Comparison of ENCODE assay signal across 20 cellular contexts in the genomic region with DNA sequence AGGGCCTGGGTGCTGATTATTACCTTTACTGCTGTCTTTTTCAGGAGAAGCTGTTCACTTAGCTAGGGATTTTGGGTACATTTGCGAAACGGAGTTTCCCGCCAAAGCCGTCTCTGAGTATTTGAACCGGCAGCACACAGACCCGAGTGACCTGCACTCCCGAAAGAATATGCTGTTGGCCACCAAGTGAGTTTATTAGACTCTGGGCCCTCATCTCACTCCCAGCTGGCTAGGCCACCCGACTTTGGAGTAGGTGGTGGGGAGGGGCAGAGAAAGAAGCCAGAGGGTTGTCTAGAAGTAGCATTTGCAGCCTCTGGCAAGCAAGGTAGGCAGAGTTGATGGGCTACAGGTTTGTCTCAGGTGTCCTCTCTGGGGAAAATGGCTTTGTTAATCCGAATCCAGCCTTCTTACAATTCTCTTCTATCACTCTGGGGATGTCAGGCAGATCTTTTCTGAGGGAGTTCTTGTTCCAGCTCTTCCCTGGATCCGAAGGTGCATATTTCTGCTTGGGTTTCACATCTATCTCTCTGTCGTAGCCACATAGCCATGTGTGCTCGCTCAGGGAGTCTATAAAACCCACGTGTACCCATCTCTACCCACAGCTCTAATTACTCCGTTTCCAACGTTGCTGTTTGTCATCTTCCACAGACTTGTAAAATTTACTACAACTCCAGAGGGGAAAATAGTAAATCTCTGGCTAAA. TPM values are rescaled to one million over a fixed set of nuclear protein-coding genes. Genes with fewer than 3 reads are reported as not detected.
A peak's percentile ranks its signal among the peaks of the same experiment; 100 is the strongest.
DNase-seq lines count a peak whose midpoint lies in the region; ATAC-seq, FAIRE-seq and TF ChIP-seq lines count a peak whose summit lies in the region.
"Had no signal": no experiment of that assay in that cellular context is flagged by ENCODE, and none has a peak within 500 bp of the region (broad histone marks: within the 10 kb centered on the region; RNA-seq: fewer than 3 reads in every experiment).

No MANE protein-coding gene starts in this region.

- no TSS peak for BruUV-seq in HepG2 (replicated peaks; lab: Mats Ljungman, UMichigan)
- no TSS peak for BruUV-seq in K562 (replicated peaks; lab: Mats Ljungman, UMichigan)

- H3K79me2 ChIP-seq in HepG2 (ENCODE audit: insufficient read depth, low read length) (no peaks in the 10 kb centered on the region), K562 (ENCODE audit: control insufficient read depth, insufficient read depth, low read length) (no peaks in the 10 kb centered on the region)

- H3K27me3 Mint-ChIP-seq in mesothelial cell of epicardium (ENCODE audit: low read depth) (peaks cover 100% of the 10 kb centered on the region), type B pancreatic cell (peaks cover 100% of the 10 kb centered on the region)

- H2AFZ ChIP-seq in HepG2 (ENCODE audit: low read length) (no peak overlapping the region), K562 (ENCODE audit: low read depth, low read length) (peak overlapping the region; percentile 43)
- H2AFZ ChIP-seq: GM23248 had no signal

- H3K27ac ChIP-seq in HepG2 (ENCODE audit: extremely low read length, insufficient read depth, low read length) (no peak overlapping the region), right lobe of liver (no peak overlapping the region), K562 (ENCODE audit: extremely low read depth, low read depth, low read length) (no peak overlapping the region)
- H3K27ac ChIP-seq: BLaER1 treated with 17β-estradiol and CSF1 and Interleukin-3, amounts not matched to agents 10 nM and 100 nM; GM23248 had no signal

- peak overlapping the region; percentile 20 for H3K4me3 Mint-ChIP-seq in mesothelial cell of epicardium
- peak overlapping the region; percentile 79 for H3K4me3 Mint-ChIP-seq in type B pancreatic cell
- H3K4me3 Mint-ChIP-seq: CD4-positive, CD25-positive, alpha-beta regulatory T cell had no signal

- TF ChIP-seq POLR2A in HepG2 (IDR thresholded peaks at IDR 0.05; ENCODE audit: insufficient read depth in 1 of 2, low read depth in 2 of 2, low read length in 2 of 2) (no peak), right lobe of liver (IDR thresholded peaks at IDR 0.05) (no peak), K562 (conservative IDR thresholded peaks at IDR 0.05) (no peak)

- H3K4me3 ChIP-seq in HepG2 (replicated peaks in 1 of 3; ENCODE audit: insufficient read depth in 1 of 3, low read depth in 2 of 3, low read length in 3 of 3), result no peak overlapping the region
- no peak overlapping the region for H3K4me3 ChIP-seq in right lobe of liver
- H3K4me3 ChIP-seq in K562, result no peak overlapping the region
- H3K4me3 ChIP-seq: BLaER1 treated with 17β-estradiol and CSF1 and Interleukin-3, amounts not matched to agents 10 nM and 100 nM; GM12878; GM23248; HAP-1 had no signal

- no peak overlapping the region for H3K27ac Mint-ChIP-seq in mesothelial cell of epicardium
- peak overlapping the region; percentile 90 for H3K27ac Mint-ChIP-seq in type B pancreatic cell
- H3K27ac Mint-ChIP-seq: CD4-positive, CD25-positive, alpha-beta regulatory T cell had no signal

- no peaks in the 10 kb centered on the region; the same call in 1 of the 2 replicates for H4K20me1 ChIP-seq in HepG2 (ENCODE audit: insufficient read depth, low read length)
- no peaks in the 10 kb centered on the region for H4K20me1 ChIP-seq in K562 (replicated peaks; ENCODE audit: control insufficient read depth, insufficient read depth, low read length)
- H4K20me1 ChIP-seq: BLaER1 treated with 17β-estradiol and CSF1 and Interleukin-3, amounts not matched to agents 10 nM and 100 nM had no signal

- H3K4me1 ChIP-seq in HepG2 (ENCODE audit: insufficient read depth, low read length) (peaks cover 7% of the 10 kb centered on the region; the same call in 1 of the 2 replicates), right lobe of liver (peaks cover 0 to 6% (median 0%) of the 10 kb centered on the region in 4 donors), K562 (replicated peaks in 1 of 2; ENCODE audit: control insufficient read depth in 2 of 2, insufficient read depth in 2 of 2, low read length in 2 of 2) (peaks cover 0 to 13% of the 10 kb centered on the region in 2 experiments; a peak in 2 of 5 replicates)
- H3K4me1 ChIP-seq: HAP-1 had no signal

- H3K4me1 Mint-ChIP-seq in mesothelial cell of epicardium (peaks cover 36% of the 10 kb centered on the region), type B pancreatic cell (ENCODE audit: unreplicated experiment) (peaks cover 17% of the 10 kb centered on the region)

- H3K36me3 ChIP-seq in HepG2 (replicated peaks in 1 of 2; ENCODE audit: control insufficient read depth in 1 of 2, insufficient read depth in 2 of 2, low read length in 2 of 2) (no peaks in the 10 kb centered on the region), right lobe of liver (no peaks in the 10 kb centered on the region), K562 (ENCODE audit: control insufficient read depth, insufficient read depth, low read length) (no peaks in the 10 kb centered on the region)
- H3K36me3 ChIP-seq: BLaER1 treated with 17β-estradiol and CSF1 and Interleukin-3, amounts not matched to agents 10 nM and 100 nM; HAP-1 had no signal

- no peaks in the 10 kb centered on the region for H3K9me3 Mint-ChIP-seq in mesothelial cell of epicardium
- H3K9me3 Mint-ChIP-seq in type B pancreatic cell, result no peaks in the 10 kb centered on the region

- TF ChIP-seq RAD21 in HepG2 (CRISPR knock-in tag; IDR thresholded peaks at IDR 0.05) (no peak), K562 (CRISPR knock-in tag; conservative IDR thresholded peaks at IDR 0.05 in 1 of 2, IDR thresholded peaks at IDR 0.05 in 1 of 2) (no peak)

- TF ChIP-seq CTCF in HepG2 (CRISPR knock-in tag; IDR thresholded peaks at IDR 0.05) (no peak), right lobe of liver (IDR thresholded peaks at IDR 0.05) (no peak), K562 (IDR thresholded peaks at IDR 0.05 in 2 of 3, conservative IDR thresholded peaks at IDR 0.05 in 1 of 3; ENCODE audit: insufficient read depth in 2 of 3, low read depth in 1 of 3, low read length in 3 of 3) (no peak), mesothelial cell of epicardium (IDR thresholded peaks at IDR 0.05; ENCODE audit: unreplicated experiment) (no peak), type B pancreatic cell (conservative IDR thresholded peaks at IDR 0.05) (no peak)

- TF ChIP-seq EP300 in HepG2 (IDR thresholded peaks at IDR 0.05; ENCODE audit: low read depth in 2 of 2, low read length in 2 of 2) (no peak), HepG2 (CRISPR knock-in tag; IDR thresholded peaks at IDR 0.05; ENCODE audit: borderline replicate concordance) (no peak), K562 (IDR thresholded peaks at IDR 0.05; ENCODE audit: low read length) (no peak)

- H3K9ac ChIP-seq in HepG2 (ENCODE audit: insufficient read depth, low read depth, low read length) (no peak overlapping the region), K562 (ENCODE audit: insufficient read depth in 1 of 2, low read depth in 2 of 2, low read length in 2 of 2) (no peak overlapping the region)
- H3K9ac ChIP-seq: BLaER1 treated with 17β-estradiol and CSF1 and Interleukin-3, amounts not matched to agents 10 nM and 100 nM; GM23248 had no signal

- no peaks in the 10 kb centered on the region for H3K9me3 ChIP-seq in HepG2 (ENCODE audit: low read length)
- H3K9me3 ChIP-seq in right lobe of liver, result no peaks in the 10 kb centered on the region
- H3K9me3 ChIP-seq in K562 (replicated peaks; ENCODE audit: control insufficient read depth, insufficient read depth, low read depth, low read length), result no peaks in the 10 kb centered on the region
- H3K9me3 ChIP-seq: HAP-1 had no signal

- 10% methylated on average over 15 of the region's 15 CpGs for WGBS in HepG2 (ENCODE audit: low lambda C conversion rate)
- 16% methylated on average over 13 of the region's 15 CpGs for WGBS in right lobe of liver (ENCODE audit: insufficient coverage, low coverage, low lambda C conversion rate, missing lambda C conversion rate)
- 42% methylated on average over 15 of the region's 15 CpGs for WGBS in K562 (ENCODE audit: insufficient coverage, low coverage, missing lambda C conversion rate)

- peaks cover 4% of the 10 kb centered on the region for H3K36me3 Mint-ChIP-seq in mesothelial cell of epicardium
- H3K36me3 Mint-ChIP-seq in type B pancreatic cell, result peaks cover 17% of the 10 kb centered on the region

- POLR2A ChIA-PET in HepG2 (lab: Yijun Ruan, JAX), result no interaction called here
- POLR2A ChIA-PET in K562 (lab: Yijun Ruan, JAX), result interaction anchor here (0.7 to 1.2 kb wide), 3 partner anchors 10 to 15 kb away, joined by 3 to 4 read pairs (median 3); no protein-coding TSS in a partner anchor

- DNase-seq in HepG2 (ENCODE audit: low spot score) (no peak), right lobe of liver (no peak), K562 (ENCODE audit: extremely low read depth in 1 of 4, low spot score in 3 of 4) (no peak), mesothelial cell of epicardium (ENCODE audit: low spot score in 2 of 2, unreplicated experiment in 2 of 2) (no peak), type B pancreatic cell (ENCODE audit: extremely low spot score, unreplicated experiment) (no peak), hypothalamus (lab: John Stamatoyannopoulos, UW) (no peak), superior temporal gyrus (ENCODE audit: extremely low spot score) (no peak), LoVo (ENCODE audit: low spot score) (no peak)
- DNase-seq: ACHN; Calu3; CD4-positive, CD25-positive, alpha-beta regulatory T cell; DMS79; GM23248 had no signal

- FAIRE-seq in HepG2 (lab: Jason Lieb, UNC) (no peak), K562 (lab: Jason Lieb, UNC) (no peak)
- FAIRE-seq: GM12878, GM18507 had no signal

- CTCF ChIA-PET in HepG2 (lab: Yijun Ruan, JAX; ENCODE audit: low intra/inter-chr PET ratio, low total read pairs) (no interaction called here), K562 (lab: Yijun Ruan, JAX; ENCODE audit: low intra/inter-chr PET ratio) (no interaction called here)

- intact Hi-C loops in HepG2 (cut with micrococcal nuclease; ENCODE audit: unreplicated experiment), result no loop called here
- intact Hi-C loops in right lobe of liver (cut with DNase I), result no loop called here
- intact Hi-C loops in K562 (cut with micrococcal nuclease), result no loop called here

- H3K27me3 ChIP-seq in HepG2 (ENCODE audit: control insufficient read depth in 1 of 2, insufficient read depth in 2 of 2, low read length in 2 of 2) (peaks cover under 1 to 62% of the 10 kb centered on the region in 2 experiments), right lobe of liver (peaks cover 0 to 60% of the 10 kb centered on the region in 2 donors), K562 (ENCODE audit: control insufficient read depth in 2 of 2, insufficient read depth in 2 of 2, low read length in 2 of 2) (no peaks in the 10 kb centered on the region)

- H3K4me2 ChIP-seq in HepG2 (ENCODE audit: low read depth, low read length) (no peak overlapping the region), K562 (ENCODE audit: insufficient read depth, low read length) (no peak overlapping the region)
- H3K4me2 ChIP-seq: BLaER1 treated with 17β-estradiol and CSF1 and Interleukin-3, amounts not matched to agents 10 nM and 100 nM had no signal

- ATAC-seq in HepG2 (no peak), right lobe of liver (no peak), K562 (no peak)
- ATAC-seq: GM12878 had no signal

- no peaks in the 10 kb centered on the region for H3K9me1 ChIP-seq in K562 (ENCODE audit: control insufficient read depth, insufficient read depth, low read length)

- in situ Hi-C loops in HepG2 (cut with HindIII; ENCODE audit: extremely low pct_ligation_motif_present, low pct_unique_long_range_greater_than_20kb) (no loop called here), K562 (cut with MboI) (no loop called here)

RNA-seq across cellular contexts. Expression of gene TFAP2B, which starts 21.6 kb away (rescaled TPM):
- total RNA-seq in HepG2 (2016; rRNA removed; fragmentation: Illumina TruSeq; extraction: Trizol), result not detected in 2 replicates
- total RNA-seq in HepG2 (2016; cell fraction: cytosol; rRNA removed; fragmentation: Illumina TruSeq; extraction: Trizol; ENCODE audit: low read depth), result not detected in 2 replicates
- not detected in 2 replicates for total RNA-seq in HepG2 (2016; cell fraction: insoluble cytoplasmic fraction; rRNA removed; fragmentation: Illumina TruSeq; extraction: Trizol)
- not detected in 2 replicates for total RNA-seq in HepG2 (2016; cell fraction: membrane; rRNA removed; fragmentation: Illumina TruSeq; extraction: Trizol)
- not detected in 2 replicates for total RNA-seq in HepG2 (2016; cell fraction: nucleus; rRNA removed; fragmentation: Illumina TruSeq; extraction: Trizol)
- not detected in 2 replicates for polyA plus RNA-seq in HepG2 (2011; rRNA removed)
- not detected in 2 replicates for polyA plus RNA-seq in HepG2 (2011; cell fraction: cytosol; rRNA removed)
- polyA plus RNA-seq in HepG2 (2011; cell fraction: nucleus; rRNA removed), result not detected in 2 replicates
- not detected in 2 replicates for polyA plus RNA-seq in HepG2 (2012)
- polyA plus RNA-seq in HepG2 (2016; cell fraction: cytosol; fragmentation: Illumina TruSeq; extraction: Trizol; ENCODE audit: low read depth), result not detected in 2 replicates
- not detected in 2 replicates for polyA plus RNA-seq in HepG2 (2016; cell fraction: insoluble cytoplasmic fraction; fragmentation: Illumina TruSeq; extraction: Trizol; ENCODE audit: low read depth)
- polyA plus RNA-seq in HepG2 (2016; cell fraction: membrane; fragmentation: Illumina TruSeq; extraction: Trizol; ENCODE audit: low read depth), result not detected in 2 replicates
- not detected in 2 replicates for polyA plus RNA-seq in HepG2 (2016; cell fraction: nucleus; fragmentation: Illumina TruSeq; extraction: Trizol; ENCODE audit: insufficient read depth, low read depth)
- polyA minus RNA-seq in HepG2 (2011; rRNA and poly(A)+ RNA removed; ENCODE audit: low replicate concordance), result not detected in 2 replicates
- polyA minus RNA-seq in HepG2 (2011; cell fraction: cytosol; rRNA and poly(A)+ RNA removed), result not detected in 2 replicates
- not detected in 2 replicates for polyA minus RNA-seq in HepG2 (2011; cell fraction: nucleus; rRNA and poly(A)+ RNA removed)
- total RNA-seq in right lobe of liver, result not detected
- not detected in 2 replicates for total RNA-seq in K562 (2011; cell fraction: chromatin; rRNA removed; ENCODE audit: low replicate concordance)
- total RNA-seq in K562 (2011; cell fraction: nucleolus; rRNA removed), result not detected in 2 replicates
- not detected in 2 replicates for total RNA-seq in K562 (2011; cell fraction: nucleoplasm; rRNA removed)
- not detected in 2 replicates for total RNA-seq in K562 (2014; rRNA removed)
- total RNA-seq in K562 (2014; rRNA removed; fragmentation: Illumina TruSeq; extraction: Trizol), result not detected in 2 replicates
- total RNA-seq in K562 (2015; rRNA removed; fragmentation: Illumina TruSeq; extraction: Trizol), result not detected in 2 replicates
- total RNA-seq in K562 (2021), result not detected in 2 replicates
- not detected in 2 replicates for polyA plus RNA-seq in K562 (2011; rRNA removed)
- 0.01 TPM in 1 of 2 replicates, not detected in the other for polyA plus RNA-seq in K562 (2011; cell fraction: cytosol; rRNA removed)
- polyA plus RNA-seq in K562 (2011; cell fraction: nucleus; rRNA removed), result 0.06 TPM in 2 replicates
- polyA plus RNA-seq in K562 (2012), result 0.01 TPM in 1 of 2 replicates, not detected in the other
- polyA plus RNA-seq in K562 (2014; fragmentation: Illumina TruSeq; extraction: Trizol), result not detected in 2 replicates
- polyA plus RNA-seq in K562 (2014; fragmentation: Nextera tagmentation; extraction: Ambion mirVana), result not detected
- polyA plus RNA-seq in K562 (2014; rRNA removed), result not detected in 2 replicates
- polyA minus RNA-seq in K562 (2011; rRNA and poly(A)+ RNA removed), result not detected in 2 replicates
- not detected in 2 replicates for polyA minus RNA-seq in K562 (2011; cell fraction: cytosol; rRNA and poly(A)+ RNA removed)
- not detected in 2 replicates for polyA minus RNA-seq in K562 (2011; cell fraction: nucleus; rRNA and poly(A)+ RNA removed)
- total RNA-seq in mesothelial cell of epicardium, result 4.9 to 6.8 TPM (median 5.0 TPM) in 3 replicates
- total RNA-seq in type B pancreatic cell (ENCODE audit: low replicate concordance), result 11.6 and 75.5 TPM in 2 replicates
- total RNA-seq: A172; Calu3; CD4-positive, CD25-positive, alpha-beta regulatory T cell; G401; GM23248; HT-29 had no signal
- polyA plus RNA-seq: CD4-positive, CD25-positive, alpha-beta regulatory T cell; GM23248 had no signal

Comparison
In these comparisons a context has a peak if more than half of its experiments do, and no peak if none do; other contexts are left out.
1. Of the 241 proteins assayed by ChIP-seq in both HepG2 and K562: peak only in HepG2: MNT; only in K562: none; in both: none; in neither: 240.